In genomic region chr19:27929399-27929798, GRCh38 we compare ENCODE assay signal across 35 cellular contexts.
"Had no signal": no experiment of that assay in that cellular context is flagged by ENCODE, and none has a peak within 500 bp of the region (broad histone marks: within the 10 kb centered on the region; RNA-seq: fewer than 3 reads in every experiment).

No MANE protein-coding gene starts in this region.

- H3K4me1 Mint-ChIP-seq: activated CD4-positive, alpha-beta memory T cell treated with anti-CD3 and anti-CD28 coated beads, Interleukin-2, amount 10 ng/mL, durations not matched to agents 7 days and 5 days; activated CD4-positive, alpha-beta T cell treated with anti-CD3 and anti-CD28 coated beads for 36 hours; activated CD4-positive, alpha-beta T cell treated with anti-CD3 and anti-CD28 coated beads, Interleukin-2, amount 10 ng/mL, durations not matched to agents 7 days and 5 days; activated CD8-positive, alpha-beta memory T cell treated with anti-CD3 and anti-CD28 coated beads, Interleukin-2, amount 10 ng/mL, durations not matched to agents 7 days and 5 days; activated naive CD4-positive, alpha-beta T cell treated with anti-CD3 and anti-CD28 coated beads, Interleukin-2, amount 10 ng/mL, durations not matched to agents 7 days and 5 days; activated naive CD4-positive, alpha-beta T cell treated with anti-CD3 and anti-CD28 coated beads, Interleukin-2, amount 50 U/mL, for 24 hours; WTC11 had no signal

- H3K4me3 ChIP-seq: adrenal gland, body of pancreas, breast epithelium had no signal

- H3K9me3 Mint-ChIP-seq: activated CD4-positive, alpha-beta T cell treated with anti-CD3 and anti-CD28 coated beads, Interleukin-2, amount 10 ng/mL, durations not matched to agents 7 days and 5 days; activated T-cell treated with anti-CD3 and anti-CD28 coated beads, Interleukin-2, amount 50 U/mL, for 24 hours; activated T-helper 2 cell treated with anti-CD3 and anti-CD28 coated beads, Interferon-gamma antibody, Interleukin-2, Interleukin-4, amounts not matched to agents 10 μg/mL and 5 μg/mL and 100 μg/mL, durations not matched to agents 14 hours and 24 hours and 36 hours; T-helper 2 cell treated with Interferon-gamma antibody and Interleukin-4, amounts not matched to agents 5 μg/mL and 100 μg/mL, for 36 hours had no signal

- H3K27ac Mint-ChIP-seq: activated CD4-positive, alpha-beta memory T cell treated with anti-CD3 and anti-CD28 coated beads, Interleukin-2, amount 10 ng/mL, durations not matched to agents 7 days and 5 days; activated CD4-positive, alpha-beta T cell treated with anti-CD3 and anti-CD28 coated beads for 36 hours; activated CD4-positive, alpha-beta T cell treated with anti-CD3 and anti-CD28 coated beads, Interleukin-2, amount 10 ng/mL, durations not matched to agents 7 days and 5 days; activated CD8-positive, alpha-beta memory T cell treated with anti-CD3 and anti-CD28 coated beads, Interleukin-2, amount 10 ng/mL, durations not matched to agents 7 days and 5 days; activated CD8-positive, alpha-beta T cell treated with anti-CD3 and anti-CD28 coated beads, Interleukin-2, amount 10 ng/mL, durations not matched to agents 7 days and 5 days; activated naive CD4-positive, alpha-beta T cell treated with anti-CD3 and anti-CD28 coated beads, Interleukin-2, amount 10 ng/mL, durations not matched to agents 7 days and 5 days; activated naive CD4-positive, alpha-beta T cell treated with anti-CD3 and anti-CD28 coated beads, Interleukin-2, amount 50 U/mL, for 24 hours; activated naive CD8-positive, alpha-beta T cell; activated T-cell treated with anti-CD3 and anti-CD28 coated beads, Interleukin-2, amount 50 U/mL, for 24 hours; activated T-helper 2 cell treated with anti-CD3 and anti-CD28 coated beads, Interferon-gamma antibody, Interleukin-2, Interleukin-4, amounts not matched to agents 10 μg/mL and 5 μg/mL and 100 μg/mL, durations not matched to agents 14 hours and 24 hours and 36 hours; T-helper 2 cell treated with Interferon-gamma antibody and Interleukin-4, amounts not matched to agents 5 μg/mL and 100 μg/mL, for 36 hours; WTC11 had no signal

- FAIRE-seq: astrocyte, colon, TTC549 had no signal

- H3K4me3 Mint-ChIP-seq: activated CD4-positive, alpha-beta memory T cell treated with anti-CD3 and anti-CD28 coated beads, Interleukin-2, amount 10 ng/mL, durations not matched to agents 7 days and 5 days; activated CD4-positive, alpha-beta T cell treated with anti-CD3 and anti-CD28 coated beads for 36 hours; activated CD4-positive, alpha-beta T cell treated with anti-CD3 and anti-CD28 coated beads, Interleukin-2, amount 10 ng/mL, durations not matched to agents 7 days and 5 days; activated CD8-positive, alpha-beta memory T cell treated with anti-CD3 and anti-CD28 coated beads, Interleukin-2, amount 10 ng/mL, durations not matched to agents 7 days and 5 days; activated CD8-positive, alpha-beta T cell treated with anti-CD3 and anti-CD28 coated beads, Interleukin-2, amount 10 ng/mL, durations not matched to agents 7 days and 5 days; activated naive CD4-positive, alpha-beta T cell treated with anti-CD3 and anti-CD28 coated beads, Interleukin-2, amount 10 ng/mL, durations not matched to agents 7 days and 5 days; activated naive CD4-positive, alpha-beta T cell treated with anti-CD3 and anti-CD28 coated beads, Interleukin-2, amount 50 U/mL, for 24 hours; activated naive CD8-positive, alpha-beta T cell; activated T-cell treated with anti-CD3 and anti-CD28 coated beads, Interleukin-2, amount 50 U/mL, for 24 hours; T-helper 2 cell treated with Interferon-gamma antibody and Interleukin-4, amounts not matched to agents 5 μg/mL and 100 μg/mL, for 36 hours; WTC11 had no signal

- DNase-seq: activated CD4-positive, alpha-beta memory T cell treated with anti-CD3 and anti-CD28 coated beads, Interleukin-2, amount 10 ng/mL, durations not matched to agents 7 days and 5 days; activated CD4-positive, alpha-beta T cell treated with anti-CD3 and anti-CD28 coated beads for 1 hour; activated CD4-positive, alpha-beta T cell treated with anti-CD3 and anti-CD28 coated beads for 36 hours; activated CD4-positive, alpha-beta T cell treated with anti-CD3 and anti-CD28 coated beads for 48 hours; activated CD4-positive, alpha-beta T cell treated with anti-CD3 and anti-CD28 coated beads, Interleukin-2, amount 10 ng/mL, durations not matched to agents 7 days and 5 days; activated CD4-positive, alpha-beta T cell treated with anti-CD3 and anti-CD28 coated beads, Interleukin-2, amount 50 U/mL, for 48 hours; activated CD4-positive, CD25-positive, alpha-beta regulatory T cell; activated CD8-positive, alpha-beta memory T cell treated with anti-CD3 and anti-CD28 coated beads for 24 hours; activated CD8-positive, alpha-beta memory T cell treated with anti-CD3 and anti-CD28 coated beads, Interleukin-2, amount 10 ng/mL, durations not matched to agents 7 days and 5 days; activated CD8-positive, alpha-beta memory T cell treated with anti-CD3 and anti-CD28 coated beads, Interleukin-2, amount 50 U/mL, for 48 hours; activated CD8-positive, alpha-beta T cell treated with anti-CD3 and anti-CD28 coated beads, Interleukin-2, amount 10 ng/mL, durations not matched to agents 7 days and 5 days; activated effector memory CD4-positive, alpha-beta T cell treated with Interleukin-2 at 50 U/mL for 16 hours; activated gamma-delta T cell; activated naive CD4-positive, alpha-beta T cell treated with anti-CD3 and anti-CD28 coated beads, Interleukin-2, amount 10 ng/mL, durations not matched to agents 7 days and 5 days; activated naive CD4-positive, alpha-beta T cell treated with Interleukin-2 at 50 U/mL for 16 hours; activated T-cell treated with anti-CD3 and anti-CD28 coated beads, Interleukin-2, amount 50 U/mL, for 24 hours; activated T-cell treated with anti-CD3 and anti-CD28 coated beads, Interleukin-2, amount 50 U/mL, for 48 hours; adrenal gland; amniotic stem cell; aorta; body of pancreas; brain microvascular endothelial cell; central memory CD4-positive, alpha-beta T cell; T-helper 2 cell; T-helper 9 cell had no signal

- H3K27ac ChIP-seq: adrenal gland, body of pancreas, brain microvascular endothelial cell, breast epithelium had no signal

- ATAC-seq: activated CD4-positive, alpha-beta T cell treated with anti-CD3 and anti-CD28 coated beads for 36 hours; activated CD4-positive, CD25-positive, alpha-beta regulatory T cell treated with anti-CD3 and anti-CD28 coated beads, Interleukin-2, amount 50 U/mL, for 24 hours; activated CD8-positive, alpha-beta memory T cell treated with anti-CD3 and anti-CD28 coated beads, Interleukin-2, amount 10 ng/mL, durations not matched to agents 7 days and 5 days; activated CD8-positive, alpha-beta T cell treated with anti-CD3 and anti-CD28 coated beads, Interleukin-2, amount 10 ng/mL, durations not matched to agents 7 days and 5 days; body of pancreas; WTC11 had no signal

- H3K27me3 Mint-ChIP-seq: activated CD4-positive, alpha-beta memory T cell treated with anti-CD3 and anti-CD28 coated beads, Interleukin-2, amount 10 ng/mL, durations not matched to agents 7 days and 5 days; activated CD4-positive, alpha-beta T cell treated with anti-CD3 and anti-CD28 coated beads for 36 hours; activated CD4-positive, alpha-beta T cell treated with anti-CD3 and anti-CD28 coated beads, Interleukin-2, amount 10 ng/mL, durations not matched to agents 7 days and 5 days; activated CD8-positive, alpha-beta memory T cell treated with anti-CD3 and anti-CD28 coated beads, Interleukin-2, amount 10 ng/mL, durations not matched to agents 7 days and 5 days; activated naive CD4-positive, alpha-beta T cell treated with anti-CD3 and anti-CD28 coated beads, Interleukin-2, amount 10 ng/mL, durations not matched to agents 7 days and 5 days; activated T-cell treated with anti-CD3 and anti-CD28 coated beads, Interleukin-2, amount 50 U/mL, for 24 hours had no signal

- H3K4me1 ChIP-seq: adrenal gland, body of pancreas, breast epithelium had no signal

- H3K36me3 Mint-ChIP-seq: activated CD8-positive, alpha-beta memory T cell treated with anti-CD3 and anti-CD28 coated beads, Interleukin-2, amount 10 ng/mL, durations not matched to agents 7 days and 5 days; activated naive CD4-positive, alpha-beta T cell treated with anti-CD3 and anti-CD28 coated beads, Interleukin-2, amount 10 ng/mL, durations not matched to agents 7 days and 5 days; activated naive CD4-positive, alpha-beta T cell treated with anti-CD3 and anti-CD28 coated beads, Interleukin-2, amount 50 U/mL, for 24 hours; activated naive CD8-positive, alpha-beta T cell had no signal

- H3K36me3 ChIP-seq: adrenal gland, brain microvascular endothelial cell, breast epithelium had no signal

- H3K9me3 ChIP-seq: adrenal gland, body of pancreas, breast epithelium had no signal
